ENCODE assay signal across 1 cellular context in the genomic region with DNA sequence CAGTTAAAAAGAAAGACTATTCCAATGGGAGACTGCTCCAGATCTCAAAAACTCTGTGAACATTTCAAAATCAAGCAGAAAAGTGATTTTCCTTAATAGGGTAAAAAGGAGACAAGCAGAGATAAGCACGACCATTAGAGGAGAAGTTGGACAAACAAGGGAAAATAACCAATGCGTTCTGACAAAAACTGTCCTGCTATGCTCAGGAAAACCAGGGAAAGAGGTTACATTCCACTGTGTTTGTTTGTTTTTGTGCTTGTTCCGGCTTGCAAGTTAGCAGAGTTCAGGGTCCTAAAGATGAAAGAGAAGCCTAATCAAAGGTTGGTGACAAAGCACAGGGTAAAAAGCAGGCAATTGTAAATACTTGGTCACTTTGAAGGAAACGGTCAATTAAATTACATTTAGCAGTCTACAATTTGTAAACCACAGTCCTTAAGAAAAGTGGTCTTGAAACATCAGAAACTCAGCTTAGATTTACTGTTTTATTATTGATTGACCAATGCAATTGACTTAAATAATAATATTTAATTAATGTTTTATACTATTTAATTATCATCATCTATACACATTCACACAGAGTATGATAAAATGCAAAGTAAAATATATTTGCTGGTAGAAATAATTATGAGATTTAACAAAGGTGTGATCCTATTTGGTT.
TF ChIP-seq lines count a peak whose summit lies in the region.

No MANE protein-coding gene starts in this region.

TF ChIP-seq in HepG2, 621 proteins besides CTCF, POLR2A, EP300 and RAD21 (continued from another document and continues in another):
- TF ChIP-seq ZHX2 (IDR thresholded peaks at IDR 0.05; ENCODE audit: low read depth) (no peak), ZHX2 (CRISPR knock-in tag; IDR thresholded peaks at IDR 0.05; ENCODE audit: borderline replicate concordance) (no peak), REST (IDR thresholded peaks at IDR 0.05; ENCODE audit: borderline replicate concordance in 1 of 2, low read depth in 1 of 2, low read length in 2 of 2) (peak in 1 of 2 experiments; percentile 60; a peak in 1 of 4 replicates), ERF (CRISPR knock-in tag; IDR thresholded peaks at IDR 0.05) (peak; percentile 48; the same call in 1 of the 2 replicates), ZBTB3 (CRISPR knock-in tag; IDR thresholded peaks at IDR 0.05; ENCODE audit: borderline replicate concordance, low read depth) (no peak), POLR2G (IDR thresholded peaks at IDR 0.05; ENCODE audit: low read depth, low read length) (no peak), ZNF3 (CRISPR knock-in tag; IDR thresholded peaks at IDR 0.05) (no peak), ZNF562 (CRISPR knock-in tag; IDR thresholded peaks at IDR 0.05; ENCODE audit: borderline replicate concordance) (no peak), ZNF772 (CRISPR knock-in tag; IDR thresholded peaks at IDR 0.05) (no peak), ZSCAN9 (CRISPR knock-in tag; IDR thresholded peaks at IDR 0.05; ENCODE audit: borderline replicate concordance) (no peak), ZNF260 (CRISPR knock-in tag; IDR thresholded peaks at IDR 0.05; ENCODE audit: borderline replicate concordance, low read depth) (no peak), ZNF891 (CRISPR knock-in tag; IDR thresholded peaks at IDR 0.05) (no peak), CHCHD3 (CRISPR knock-in tag; IDR thresholded peaks at IDR 0.05) (no peak), ZBTB10 (CRISPR knock-in tag; IDR thresholded peaks at IDR 0.05; ENCODE audit: borderline replicate concordance) (no peak), RFX1 (IDR thresholded peaks at IDR 0.05) (no peak), CREB1 (IDR thresholded peaks at IDR 0.05) (no peak), CREB1 (CRISPR knock-in tag; IDR thresholded peaks at IDR 0.05) (peak; percentile 61; the same call in 1 of the 2 replicates), ZNF326 (CRISPR knock-in tag; IDR thresholded peaks at IDR 0.05; ENCODE audit: borderline replicate concordance) (no peak), POLR2AphosphoS2 (IDR thresholded peaks at IDR 0.05; ENCODE audit: low read depth, low read length) (no peak), PHF20 (CRISPR knock-in tag; IDR thresholded peaks at IDR 0.05) (no peak), ZNF225 (CRISPR knock-in tag; IDR thresholded peaks at IDR 0.05) (no peak), MTERF4 (CRISPR knock-in tag; IDR thresholded peaks at IDR 0.05) (no peak), SKI (IDR thresholded peaks at IDR 0.05; ENCODE audit: partially characterized antibody) (no peak), SPEN (CRISPR knock-in tag; IDR thresholded peaks at IDR 0.05; ENCODE audit: low read depth) (no peak), MIER3 (CRISPR knock-in tag; IDR thresholded peaks at IDR 0.05; ENCODE audit: borderline replicate concordance) (peak; percentile 54; the same call in 1 of the 2 replicates), MTF2 (CRISPR knock-in tag; IDR thresholded peaks at IDR 0.05; ENCODE audit: borderline replicate concordance) (no peak), DPF2 (CRISPR knock-in tag; IDR thresholded peaks at IDR 0.05; ENCODE audit: borderline replicate concordance, low read depth) (peak; percentile 83), ZNF781 (CRISPR knock-in tag; IDR thresholded peaks at IDR 0.05; ENCODE audit: borderline replicate concordance, not compliant biosample characterization) (no peak), ONECUT2 (CRISPR knock-in tag; IDR thresholded peaks at IDR 0.05) (peak; percentile 63; the same call in 1 of the 2 replicates)
- TF ChIP-seq, protein P1, sequence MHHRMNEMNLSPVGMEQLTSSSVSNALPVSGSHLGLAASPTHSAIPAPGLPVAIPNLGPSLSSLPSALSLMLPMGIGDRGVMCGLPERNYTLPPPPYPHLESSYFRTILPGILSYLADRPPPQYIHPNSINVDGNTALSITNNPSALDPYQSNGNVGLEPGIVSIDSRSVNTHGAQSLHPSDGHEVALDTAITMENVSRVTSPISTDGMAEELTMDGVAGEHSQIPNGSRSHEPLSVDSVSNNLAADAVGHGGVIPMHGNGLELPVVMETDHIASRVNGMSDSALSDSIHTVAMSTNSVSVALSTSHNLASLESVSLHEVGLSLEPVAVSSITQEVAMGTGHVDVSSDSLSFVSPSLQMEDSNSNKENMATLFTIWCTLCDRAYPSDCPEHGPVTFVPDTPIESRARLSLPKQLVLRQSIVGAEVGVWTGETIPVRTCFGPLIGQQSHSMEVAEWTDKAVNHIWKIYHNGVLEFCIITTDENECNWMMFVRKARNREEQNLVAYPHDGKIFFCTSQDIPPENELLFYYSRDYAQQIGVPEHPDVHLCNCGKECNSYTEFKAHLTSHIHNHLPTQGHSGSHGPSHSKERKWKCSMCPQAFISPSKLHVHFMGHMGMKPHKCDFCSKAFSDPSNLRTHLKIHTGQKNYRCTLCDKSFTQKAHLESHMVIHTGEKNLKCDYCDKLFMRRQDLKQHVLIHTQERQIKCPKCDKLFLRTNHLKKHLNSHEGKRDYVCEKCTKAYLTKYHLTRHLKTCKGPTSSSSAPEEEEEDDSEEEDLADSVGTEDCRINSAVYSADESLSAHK (CRISPR knock-in tag; IDR thresholded peaks at IDR 0.05; ENCODE audit: borderline replicate concordance): no peak
- TF ChIP-seq, protein P2, sequence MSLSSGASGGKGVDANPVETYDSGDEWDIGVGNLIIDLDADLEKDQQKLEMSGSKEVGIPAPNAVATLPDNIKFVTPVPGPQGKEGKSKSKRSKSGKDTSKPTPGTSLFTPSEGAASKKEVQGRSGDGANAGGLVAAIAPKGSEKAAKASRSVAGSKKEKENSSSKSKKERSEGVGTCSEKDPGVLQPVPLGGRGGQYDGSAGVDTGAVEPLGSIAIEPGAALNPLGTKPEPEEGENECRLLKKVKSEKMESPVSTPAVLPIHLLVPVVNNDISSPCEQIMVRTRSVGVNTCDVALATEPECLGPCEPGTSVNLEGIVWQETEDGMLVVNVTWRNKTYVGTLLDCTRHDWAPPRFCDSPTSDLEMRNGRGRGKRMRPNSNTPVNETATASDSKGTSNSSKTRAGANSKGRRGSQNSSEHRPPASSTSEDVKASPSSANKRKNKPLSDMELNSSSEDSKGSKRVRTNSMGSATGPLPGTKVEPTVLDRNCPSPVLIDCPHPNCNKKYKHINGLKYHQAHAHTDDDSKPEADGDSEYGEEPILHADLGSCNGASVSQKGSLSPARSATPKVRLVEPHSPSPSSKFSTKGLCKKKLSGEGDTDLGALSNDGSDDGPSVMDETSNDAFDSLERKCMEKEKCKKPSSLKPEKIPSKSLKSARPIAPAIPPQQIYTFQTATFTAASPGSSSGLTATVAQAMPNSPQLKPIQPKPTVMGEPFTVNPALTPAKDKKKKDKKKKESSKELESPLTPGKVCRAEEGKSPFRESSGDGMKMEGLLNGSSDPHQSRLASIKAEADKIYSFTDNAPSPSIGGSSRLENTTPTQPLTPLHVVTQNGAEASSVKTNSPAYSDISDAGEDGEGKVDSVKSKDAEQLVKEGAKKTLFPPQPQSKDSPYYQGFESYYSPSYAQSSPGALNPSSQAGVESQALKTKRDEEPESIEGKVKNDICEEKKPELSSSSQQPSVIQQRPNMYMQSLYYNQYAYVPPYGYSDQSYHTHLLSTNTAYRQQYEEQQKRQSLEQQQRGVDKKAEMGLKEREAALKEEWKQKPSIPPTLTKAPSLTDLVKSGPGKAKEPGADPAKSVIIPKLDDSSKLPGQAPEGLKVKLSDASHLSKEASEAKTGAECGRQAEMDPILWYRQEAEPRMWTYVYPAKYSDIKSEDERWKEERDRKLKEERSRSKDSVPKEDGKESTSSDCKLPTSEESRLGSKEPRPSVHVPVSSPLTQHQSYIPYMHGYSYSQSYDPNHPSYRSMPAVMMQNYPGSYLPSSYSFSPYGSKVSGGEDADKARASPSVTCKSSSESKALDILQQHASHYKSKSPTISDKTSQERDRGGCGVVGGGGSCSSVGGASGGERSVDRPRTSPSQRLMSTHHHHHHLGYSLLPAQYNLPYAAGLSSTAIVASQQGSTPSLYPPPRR (CRISPR knock-in tag; IDR thresholded peaks at IDR 0.05; ENCODE audit: borderline replicate concordance): peak; percentile 80; the same call in 1 of the 2 replicates
- TF ChIP-seq, protein P3, sequence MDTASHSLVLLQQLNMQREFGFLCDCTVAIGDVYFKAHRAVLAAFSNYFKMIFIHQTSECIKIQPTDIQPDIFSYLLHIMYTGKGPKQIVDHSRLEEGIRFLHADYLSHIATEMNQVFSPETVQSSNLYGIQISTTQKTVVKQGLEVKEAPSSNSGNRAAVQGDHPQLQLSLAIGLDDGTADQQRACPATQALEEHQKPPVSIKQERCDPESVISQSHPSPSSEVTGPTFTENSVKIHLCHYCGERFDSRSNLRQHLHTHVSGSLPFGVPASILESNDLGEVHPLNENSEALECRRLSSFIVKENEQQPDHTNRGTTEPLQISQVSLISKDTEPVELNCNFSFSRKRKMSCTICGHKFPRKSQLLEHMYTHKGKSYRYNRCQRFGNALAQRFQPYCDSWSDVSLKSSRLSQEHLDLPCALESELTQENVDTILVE (CRISPR knock-in tag; IDR thresholded peaks at IDR 0.05): 0 out of 2 replicates have a peak, but pooled peaks have one; percentile 22
